ENCODE assay signal across 1 cellular context in genomic region chr1:32025515-32025914, GRCh38.
A peak's percentile ranks its signal among the peaks of the same experiment; 100 is the strongest.
TF ChIP-seq lines count a peak whose summit lies in the region.

No MANE protein-coding gene starts in this region.

TF ChIP-seq in HEK293, 187 proteins besides CTCF, POLR2A, EP300 and RAD21 (continued from another document):
- TF ChIP-seq PRDM2 (tag by site-specific recombination; IDR thresholded peaks at IDR 0.05; ENCODE audit: borderline replicate concordance) (no peak), WT1 (tag by site-specific recombination; IDR thresholded peaks at IDR 0.05) (peak; percentile 92), RBAK (tag by site-specific recombination; IDR thresholded peaks at IDR 0.05) (no peak), ZNF335 (tag by site-specific recombination; conservative IDR thresholded peaks at IDR 0.05) (no peak), ZNF785 (tag by site-specific recombination; IDR thresholded peaks at IDR 0.05) (no peak), ZNF394 (tag by site-specific recombination; IDR thresholded peaks at IDR 0.05; ENCODE audit: borderline replicate concordance) (no peak), ZNF529 (tag by site-specific recombination; IDR thresholded peaks at IDR 0.05; ENCODE audit: insufficient replicate concordance) (no peak), ZNF311 (tag by site-specific recombination; IDR thresholded peaks at IDR 0.05; ENCODE audit: borderline replicate concordance) (no peak), ZFP3 (tag by site-specific recombination; IDR thresholded peaks at IDR 0.05; ENCODE audit: low read depth) (no peak), GFI1B (tag by site-specific recombination; IDR thresholded peaks at IDR 0.05) (no peak), ZNF843 (tag by site-specific recombination; IDR thresholded peaks at IDR 0.05) (no peak), INSM2 (tag by site-specific recombination; IDR thresholded peaks at IDR 0.05) (no peak)
